In genomic region chr12:108603743-108604142, GRCh38 we compare ENCODE assay signal across 1 cellular context.
TF ChIP-seq lines count a peak whose summit lies in the region.

No MANE protein-coding gene starts in this region.

TF ChIP-seq in H1, 55 proteins besides CTCF, POLR2A, EP300 and RAD21:
- no peak for TF ChIP-seq KDM5A (IDR thresholded peaks at IDR 0.05; ENCODE audit: low read length)
